In genomic region chr7:103106336-103107070, GRCh38 we compare ENCODE assay signal across 22 cellular contexts. TPM values are rescaled to one million over a fixed set of nuclear protein-coding genes. Genes with fewer than 3 reads are reported as not detected.
DNase-seq lines count a peak whose midpoint lies in the region; ATAC-seq and TF ChIP-seq lines count a peak whose summit lies in the region.
"Had no signal": no experiment of that assay in that cellular context is flagged by ENCODE, and none has a peak within 500 bp of the region (broad histone marks: within the 10 kb centered on the region; RNA-seq: fewer than 3 reads in every experiment).

No MANE protein-coding gene starts in this region.

- H3K9me3 ChIP-seq in CD8-positive, alpha-beta T cell (ENCODE audit: low read length), result no peaks in the 10 kb centered on the region
- no peaks in the 10 kb centered on the region for H3K9me3 ChIP-seq in mesodermal cell (ENCODE audit: control insufficient read depth, low read length)
- H3K9me3 ChIP-seq: esophagus squamous epithelium, upper lobe of right lung had no signal

- CTCF ChIA-PET in CD8-positive, alpha-beta T cell (lab: Charles Lee), result no interaction called here

- no peaks in the 10 kb centered on the region for H3K27me3 Mint-ChIP-seq in CD8-positive, alpha-beta T cell (ENCODE audit: low read depth)
- H3K27me3 Mint-ChIP-seq: CD4-positive, alpha-beta memory T cell; dendritic cell treated with granulocyte-macrophage colony-stimulating factor and Interleukin-4, amounts not matched to agents 40 ng/mL and 50 ng/mL, for 4 days; memory B cell; stimulated activated memory B cell treated with anti-CD40 and anti-IgM and Interleukin-4, amounts not matched to agents 10 μg/mL and 1 μg/mL and 100 μg/mL, for 72 hours had no signal

- intact Hi-C loops in CD8-positive, alpha-beta T cell (cut with DNase I, micrococcal nuclease), result no loop called here

- DNase-seq in CD8-positive, alpha-beta T cell, result no peak
- peak; percentile 8 for DNase-seq in NCI-H510A (lab: John Stamatoyannopoulos, UW)
- peak; percentile 51 for DNase-seq in fibroblast of villous mesenchyme (ENCODE audit: low read depth)
- DNase-seq in HuH-7 (ENCODE audit: low spot score), result no peak
- no peak for DNase-seq in epidermal melanocyte (ENCODE audit: insufficient read length, low spot score)
- no peak for DNase-seq in GOT3 (lab: John Stamatoyannopoulos, UW)
- DNase-seq: activated CD4-positive, alpha-beta T cell treated with anti-CD3 and anti-CD28 coated beads for 48 hours; activated CD8-positive, alpha-beta memory T cell treated with anti-CD3 and anti-CD28 coated beads, Interleukin-2, amount 50 U/mL, for 48 hours; activated naive CD4-positive, alpha-beta T cell; CD4-positive, alpha-beta memory T cell; esophagus squamous epithelium; HCEC 1CT; MV-4-11; occipital lobe; T1000; upper lobe of right lung had no signal

- H3K36me3 ChIP-seq in CD8-positive, alpha-beta T cell (ENCODE audit: insufficient read depth, low read length), result peaks cover 4% of the 10 kb centered on the region
- peaks cover 11% of the 10 kb centered on the region for H3K36me3 ChIP-seq in mesodermal cell (ENCODE audit: control insufficient read depth, insufficient read depth, low read length)

- peaks cover 7% of the 10 kb centered on the region for H3K4me1 Mint-ChIP-seq in CD8-positive, alpha-beta T cell (ENCODE audit: low read depth)

- no peaks in the 10 kb centered on the region for H3K27me3 ChIP-seq in CD8-positive, alpha-beta T cell (ENCODE audit: insufficient read depth, low read length)
- H3K27me3 ChIP-seq: esophagus squamous epithelium, upper lobe of right lung had no signal

- TF ChIP-seq CTCF in CD8-positive, alpha-beta T cell (IDR thresholded peaks at IDR 0.05), result no peak
- TF ChIP-seq CTCF in fibroblast of villous mesenchyme (IDR thresholded peaks at IDR 0.05; ENCODE audit: insufficient read depth, low read depth, low read length), result no peak

- POLR2A ChIA-PET in CD8-positive, alpha-beta T cell (lab: Charles Lee), result no interaction called here

- peak overlapping the region; percentile 35 for H3K27ac Mint-ChIP-seq in CD8-positive, alpha-beta T cell
- H3K27ac Mint-ChIP-seq: dendritic cell treated with granulocyte-macrophage colony-stimulating factor and Interleukin-4, amounts not matched to agents 40 ng/mL and 50 ng/mL, for 4 days; memory B cell; stimulated activated memory B cell treated with anti-CD40 and anti-IgM and Interleukin-4, amounts not matched to agents 10 μg/mL and 1 μg/mL and 100 μg/mL, for 72 hours had no signal

- peaks cover 61% of the 10 kb centered on the region for H3K36me3 Mint-ChIP-seq in CD8-positive, alpha-beta T cell

- H3K4me3 ChIP-seq in CD8-positive, alpha-beta T cell (ENCODE audit: low read depth, low read length), result no peak overlapping the region
- peak overlapping the region; percentile 17 for H3K4me3 ChIP-seq in fibroblast of villous mesenchyme (ENCODE audit: low read depth, low read length)
- H3K4me3 ChIP-seq in mesodermal cell (ENCODE audit: extremely low read depth, insufficient read depth, low read length, poor library complexity, severe bottlenecking), result no peak overlapping the region
- H3K4me3 ChIP-seq: esophagus squamous epithelium, skin epidermis, upper lobe of right lung had no signal

- no peak overlapping the region for H3K27ac ChIP-seq in CD8-positive, alpha-beta T cell (ENCODE audit: low read depth, low read length)
- peak overlapping the region; percentile 57 for H3K27ac ChIP-seq in mesodermal cell (ENCODE audit: low read depth, low read length, severe bottlenecking)
- H3K27ac ChIP-seq: esophagus squamous epithelium, skin epidermis, upper lobe of right lung had no signal

- no peak overlapping the region for H3K4me3 Mint-ChIP-seq in CD8-positive, alpha-beta T cell
- H3K4me3 Mint-ChIP-seq: CD4-positive, alpha-beta memory T cell; dendritic cell treated with granulocyte-macrophage colony-stimulating factor and Interleukin-4, amounts not matched to agents 40 ng/mL and 50 ng/mL, for 4 days; memory B cell; stimulated activated memory B cell treated with anti-CD40 and anti-IgM and Interleukin-4, amounts not matched to agents 10 μg/mL and 1 μg/mL and 100 μg/mL, for 72 hours had no signal

- 59 to 65% methylated on average over 9 to 10 of the region's 13 CpGs for WGBS in mesodermal cell (ENCODE audit: insufficient coverage in 2 of 2), 2 experiments

- H3K4me1 ChIP-seq in CD8-positive, alpha-beta T cell (ENCODE audit: insufficient read depth, low read length), result no peaks in the 10 kb centered on the region
- peaks cover 8% of the 10 kb centered on the region for H3K4me1 ChIP-seq in mesodermal cell (ENCODE audit: control insufficient read depth, insufficient read depth, low read length, poor library complexity, severe bottlenecking)
- H3K4me1 ChIP-seq: upper lobe of right lung had no signal

- H3K9me3 Mint-ChIP-seq in CD8-positive, alpha-beta T cell, result peaks cover 10% of the 10 kb centered on the region
- H3K9me3 Mint-ChIP-seq: dendritic cell treated with granulocyte-macrophage colony-stimulating factor and Interleukin-4, amounts not matched to agents 40 ng/mL and 50 ng/mL, for 4 days had no signal

- ATAC-seq in CD8-positive, alpha-beta T cell, result no peak
- no peak for ATAC-seq in HG03280 (IDR thresholded peaks at IDR 0.05; ENCODE audit: unreplicated experiment)
- ATAC-seq: stimulated activated memory B cell treated with anti-CD40 and anti-IgM and Interleukin-4, amounts not matched to agents 10 μg/mL and 1 μg/mL and 100 μg/mL, for 72 hours; upper lobe of right lung had no signal

RNA-seq across cellular contexts. Expression of gene ARMC10, which starts 31.6 kb away (rescaled TPM):
- total RNA-seq in CD8-positive, alpha-beta T cell, result 1 to 10 TPM; 6.3 to 6.6 TPM
- 25.8 and 35.0 TPM in 2 replicates for total RNA-seq in fibroblast of villous mesenchyme
- polyA plus RNA-seq in mesodermal cell (2013, experiment 1 of 2), result 34.9 TPM
- 32.4 TPM for polyA plus RNA-seq in mesodermal cell (2013, experiment 2 of 2)

RNA-seq across cellular contexts. Expression of gene FBXL13, which starts 31.9 kb away (rescaled TPM):
- 1 to 10 TPM; 1.5 to 2.4 TPM for total RNA-seq in CD8-positive, alpha-beta T cell
- 1.3 and 2.2 TPM in 2 replicates for total RNA-seq in fibroblast of villous mesenchyme
- polyA plus RNA-seq in mesodermal cell (2013, experiment 1 of 2), result 0.44 TPM
- polyA plus RNA-seq in mesodermal cell (2013, experiment 2 of 2), result 1.0 TPM

RNA-seq across cellular contexts. Expression of gene NAPEPLD, which starts 42.4 kb away (rescaled TPM):
- 1 to 10 TPM in 1 of 2 experiments, under 1 TPM in 1; 0.81 to 2.8 TPM for total RNA-seq in CD8-positive, alpha-beta T cell
- total RNA-seq in fibroblast of villous mesenchyme, result 5.8 and 6.5 TPM in 2 replicates
- polyA plus RNA-seq in mesodermal cell (2013, experiment 1 of 2), result 4.7 TPM
- polyA plus RNA-seq in mesodermal cell (2013, experiment 2 of 2), result 3.9 TPM

Comparison
In these comparisons a context has a peak if more than half of its experiments do, and no peak if none do; other contexts are left out.
1. DNase-seq: peak in NCI-H510A (single experiment) and fibroblast of villous mesenchyme (single experiment); none in CD8-positive, alpha-beta T cell (0 of 7), HuH-7 (single experiment), epidermal melanocyte (single experiment) and GOT3 (single experiment).